ENCODE assay signal across 1 cellular context in the genomic region with DNA sequence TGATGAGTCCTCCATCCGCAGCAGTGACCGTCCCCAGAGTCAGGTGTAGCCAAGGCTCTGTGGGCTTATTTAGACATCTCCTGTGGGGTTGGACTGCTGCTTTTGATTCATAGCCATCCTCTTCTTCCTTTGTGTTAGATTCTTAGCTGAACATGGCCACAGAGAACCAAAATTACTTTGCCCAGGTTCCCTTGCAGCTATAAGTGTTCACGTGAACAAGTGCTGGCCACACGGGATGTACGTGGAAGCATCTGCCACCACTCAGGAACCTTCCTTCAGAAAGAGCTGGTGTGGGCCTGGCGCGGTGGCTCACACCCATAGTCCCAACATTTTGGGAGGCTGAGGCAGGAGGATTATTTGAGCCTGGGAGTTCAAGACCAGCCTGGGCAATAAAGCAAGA.
TF ChIP-seq lines count a peak whose summit lies in the region.

No MANE protein-coding gene starts in this region.

TF ChIP-seq in K562, 482 proteins besides CTCF, POLR2A, EP300 and RAD21 (continues in another document):
- TF ChIP-seq HDGF (IDR thresholded peaks at IDR 0.05) = no peak
- no peak for TF ChIP-seq ZFP1 (CRISPR knock-in tag; IDR thresholded peaks at IDR 0.05)
- TF ChIP-seq FOSL1 (tag; conservative IDR thresholded peaks at IDR 0.05) = no peak
- TF ChIP-seq ETS2 (tag; IDR thresholded peaks at IDR 0.05; ENCODE audit: borderline replicate concordance, poor library complexity, severe bottlenecking) = no peak
- no peak for TF ChIP-seq RBM25 (IDR thresholded peaks at IDR 0.05; ENCODE audit: low read depth, low read length, severe bottlenecking)
- TF ChIP-seq ETV5 (CRISPR knock-in tag; IDR thresholded peaks at IDR 0.05; ENCODE audit: low read depth) = no peak
- TF ChIP-seq, protein P1, sequence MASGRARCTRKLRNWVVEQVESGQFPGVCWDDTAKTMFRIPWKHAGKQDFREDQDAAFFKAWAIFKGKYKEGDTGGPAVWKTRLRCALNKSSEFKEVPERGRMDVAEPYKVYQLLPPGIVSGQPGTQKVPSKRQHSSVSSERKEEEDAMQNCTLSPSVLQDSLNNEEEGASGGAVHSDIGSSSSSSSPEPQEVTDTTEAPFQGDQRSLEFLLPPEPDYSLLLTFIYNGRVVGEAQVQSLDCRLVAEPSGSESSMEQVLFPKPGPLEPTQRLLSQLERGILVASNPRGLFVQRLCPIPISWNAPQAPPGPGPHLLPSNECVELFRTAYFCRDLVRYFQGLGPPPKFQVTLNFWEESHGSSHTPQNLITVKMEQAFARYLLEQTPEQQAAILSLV (tag; IDR thresholded peaks at IDR 0.05) = no peak
- TF ChIP-seq MIER1 (IDR thresholded peaks at IDR 0.05; ENCODE audit: low read depth) = no peak
- TF ChIP-seq ZNF253 (CRISPR knock-in tag; conservative IDR thresholded peaks at IDR 0.05) = no peak
- TF ChIP-seq, protein P2, sequence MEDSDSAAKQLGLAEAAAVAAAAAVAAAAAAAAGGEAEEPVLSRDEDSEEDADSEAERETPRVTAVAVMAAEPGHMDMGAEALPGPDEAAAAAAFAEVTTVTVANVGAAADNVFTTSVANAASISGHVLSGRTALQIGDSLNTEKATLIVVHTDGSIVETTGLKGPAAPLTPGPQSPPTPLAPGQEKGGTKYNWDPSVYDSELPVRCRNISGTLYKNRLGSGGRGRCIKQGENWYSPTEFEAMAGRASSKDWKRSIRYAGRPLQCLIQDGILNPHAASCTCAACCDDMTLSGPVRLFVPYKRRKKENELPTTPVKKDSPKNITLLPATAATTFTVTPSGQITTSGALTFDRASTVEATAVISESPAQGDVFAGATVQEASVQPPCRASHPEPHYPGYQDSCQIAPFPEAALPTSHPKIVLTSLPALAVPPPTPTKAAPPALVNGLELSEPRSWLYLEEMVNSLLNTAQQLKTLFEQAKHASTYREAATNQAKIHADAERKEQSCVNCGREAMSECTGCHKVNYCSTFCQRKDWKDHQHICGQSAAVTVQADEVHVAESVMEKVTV (CRISPR knock-in tag; IDR thresholded peaks at IDR 0.05) = no peak
- TF ChIP-seq SRF (CRISPR knock-in tag; IDR thresholded peaks at IDR 0.05) = no peak
- no peak for TF ChIP-seq U2AF1 (optimal IDR thresholded peaks at IDR 0.05; ENCODE audit: low read depth, low read length)
- no peak for TF ChIP-seq ZNF589 (CRISPR knock-in tag; IDR thresholded peaks at IDR 0.05; ENCODE audit: low read depth)
- no peak for TF ChIP-seq BCOR (IDR thresholded peaks at IDR 0.05)
- TF ChIP-seq TRIM28 (IDR thresholded peaks at IDR 0.05) = peak; percentile 95
- TF ChIP-seq NUFIP1 (IDR thresholded peaks at IDR 0.05; ENCODE audit: partially characterized antibody) = no peak
- no peak for TF ChIP-seq MBD2 (IDR thresholded peaks at IDR 0.05; ENCODE audit: borderline replicate concordance, low read depth)
- TF ChIP-seq, protein P3, sequence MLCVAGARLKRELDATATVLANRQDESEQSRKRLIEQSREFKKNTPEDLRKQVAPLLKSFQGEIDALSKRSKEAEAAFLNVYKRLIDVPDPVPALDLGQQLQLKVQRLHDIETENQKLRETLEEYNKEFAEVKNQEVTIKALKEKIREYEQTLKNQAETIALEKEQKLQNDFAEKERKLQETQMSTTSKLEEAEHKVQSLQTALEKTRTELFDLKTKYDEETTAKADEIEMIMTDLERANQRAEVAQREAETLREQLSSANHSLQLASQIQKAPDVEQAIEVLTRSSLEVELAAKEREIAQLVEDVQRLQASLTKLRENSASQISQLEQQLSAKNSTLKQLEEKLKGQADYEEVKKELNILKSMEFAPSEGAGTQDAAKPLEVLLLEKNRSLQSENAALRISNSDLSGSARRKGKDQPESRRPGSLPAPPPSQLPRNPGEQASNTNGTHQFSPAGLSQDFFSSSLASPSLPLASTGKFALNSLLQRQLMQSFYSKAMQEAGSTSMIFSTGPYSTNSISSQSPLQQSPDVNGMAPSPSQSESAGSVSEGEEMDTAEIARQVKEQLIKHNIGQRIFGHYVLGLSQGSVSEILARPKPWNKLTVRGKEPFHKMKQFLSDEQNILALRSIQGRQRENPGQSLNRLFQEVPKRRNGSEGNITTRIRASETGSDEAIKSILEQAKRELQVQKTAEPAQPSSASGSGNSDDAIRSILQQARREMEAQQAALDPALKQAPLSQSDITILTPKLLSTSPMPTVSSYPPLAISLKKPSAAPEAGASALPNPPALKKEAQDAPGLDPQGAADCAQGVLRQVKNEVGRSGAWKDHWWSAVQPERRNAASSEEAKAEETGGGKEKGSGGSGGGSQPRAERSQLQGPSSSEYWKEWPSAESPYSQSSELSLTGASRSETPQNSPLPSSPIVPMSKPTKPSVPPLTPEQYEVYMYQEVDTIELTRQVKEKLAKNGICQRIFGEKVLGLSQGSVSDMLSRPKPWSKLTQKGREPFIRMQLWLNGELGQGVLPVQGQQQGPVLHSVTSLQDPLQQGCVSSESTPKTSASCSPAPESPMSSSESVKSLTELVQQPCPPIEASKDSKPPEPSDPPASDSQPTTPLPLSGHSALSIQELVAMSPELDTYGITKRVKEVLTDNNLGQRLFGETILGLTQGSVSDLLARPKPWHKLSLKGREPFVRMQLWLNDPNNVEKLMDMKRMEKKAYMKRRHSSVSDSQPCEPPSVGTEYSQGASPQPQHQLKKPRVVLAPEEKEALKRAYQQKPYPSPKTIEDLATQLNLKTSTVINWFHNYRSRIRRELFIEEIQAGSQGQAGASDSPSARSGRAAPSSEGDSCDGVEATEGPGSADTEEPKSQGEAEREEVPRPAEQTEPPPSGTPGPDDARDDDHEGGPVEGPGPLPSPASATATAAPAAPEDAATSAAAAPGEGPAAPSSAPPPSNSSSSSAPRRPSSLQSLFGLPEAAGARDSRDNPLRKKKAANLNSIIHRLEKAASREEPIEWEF (CRISPR knock-in tag; IDR thresholded peaks at IDR 0.05) = no peak
- TF ChIP-seq SRSF7 (optimal IDR thresholded peaks at IDR 0.05; ENCODE audit: low read depth, low read length) = no peak
- TF ChIP-seq KDM1A (IDR thresholded peaks at IDR 0.05) = no peak
- TF ChIP-seq HLTF (IDR thresholded peaks at IDR 0.05) = no peak; the same call in 1 of the 2 replicates
- no peak for TF ChIP-seq ZNF766 (CRISPR knock-in tag; conservative IDR thresholded peaks at IDR 0.05)
- no peak for TF ChIP-seq HCFC1 (IDR thresholded peaks at IDR 0.05; ENCODE audit: low read depth, low read length)
- no peak for TF ChIP-seq NELFE (IDR thresholded peaks at IDR 0.05; ENCODE audit: insufficient read depth, insufficient read length)
- TF ChIP-seq, protein P4, sequence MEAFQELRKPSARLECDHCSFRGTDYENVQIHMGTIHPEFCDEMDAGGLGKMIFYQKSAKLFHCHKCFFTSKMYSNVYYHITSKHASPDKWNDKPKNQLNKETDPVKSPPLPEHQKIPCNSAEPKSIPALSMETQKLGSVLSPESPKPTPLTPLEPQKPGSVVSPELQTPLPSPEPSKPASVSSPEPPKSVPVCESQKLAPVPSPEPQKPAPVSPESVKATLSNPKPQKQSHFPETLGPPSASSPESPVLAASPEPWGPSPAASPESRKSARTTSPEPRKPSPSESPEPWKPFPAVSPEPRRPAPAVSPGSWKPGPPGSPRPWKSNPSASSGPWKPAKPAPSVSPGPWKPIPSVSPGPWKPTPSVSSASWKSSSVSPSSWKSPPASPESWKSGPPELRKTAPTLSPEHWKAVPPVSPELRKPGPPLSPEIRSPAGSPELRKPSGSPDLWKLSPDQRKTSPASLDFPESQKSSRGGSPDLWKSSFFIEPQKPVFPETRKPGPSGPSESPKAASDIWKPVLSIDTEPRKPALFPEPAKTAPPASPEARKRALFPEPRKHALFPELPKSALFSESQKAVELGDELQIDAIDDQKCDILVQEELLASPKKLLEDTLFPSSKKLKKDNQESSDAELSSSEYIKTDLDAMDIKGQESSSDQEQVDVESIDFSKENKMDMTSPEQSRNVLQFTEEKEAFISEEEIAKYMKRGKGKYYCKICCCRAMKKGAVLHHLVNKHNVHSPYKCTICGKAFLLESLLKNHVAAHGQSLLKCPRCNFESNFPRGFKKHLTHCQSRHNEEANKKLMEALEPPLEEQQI (IDR thresholded peaks at IDR 0.05) = peak; percentile 16; the same call in 1 of the 2 replicates
- peak; percentile 87; the same call in 1 of the 2 replicates for TF ChIP-seq CBX1 (IDR thresholded peaks at IDR 0.05; ENCODE audit: low read depth)
- TF ChIP-seq NFXL1 (CRISPR knock-in tag; IDR thresholded peaks at IDR 0.05) = no peak
- TF ChIP-seq CBX5 (IDR thresholded peaks at IDR 0.05; ENCODE audit: borderline replicate concordance, low read depth) = peak; percentile 73; the same call in 1 of the 2 replicates
- TF ChIP-seq, protein P5, sequence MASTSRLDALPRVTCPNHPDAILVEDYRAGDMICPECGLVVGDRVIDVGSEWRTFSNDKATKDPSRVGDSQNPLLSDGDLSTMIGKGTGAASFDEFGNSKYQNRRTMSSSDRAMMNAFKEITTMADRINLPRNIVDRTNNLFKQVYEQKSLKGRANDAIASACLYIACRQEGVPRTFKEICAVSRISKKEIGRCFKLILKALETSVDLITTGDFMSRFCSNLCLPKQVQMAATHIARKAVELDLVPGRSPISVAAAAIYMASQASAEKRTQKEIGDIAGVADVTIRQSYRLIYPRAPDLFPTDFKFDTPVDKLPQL (IDR thresholded peaks at IDR 0.05; ENCODE audit: extremely low read depth, insufficient read length) = no peak
- no peak for TF ChIP-seq ZNF212 (CRISPR knock-in tag; IDR thresholded peaks at IDR 0.05)
- no peak for TF ChIP-seq SIRT6 (IDR thresholded peaks at IDR 0.05; ENCODE audit: low read depth, low read length)
- peak; percentile 19; the same call in 1 of the 2 replicates for TF ChIP-seq POLR2G (IDR thresholded peaks at IDR 0.05; ENCODE audit: low read depth, low read length)
- TF ChIP-seq, protein P6, sequence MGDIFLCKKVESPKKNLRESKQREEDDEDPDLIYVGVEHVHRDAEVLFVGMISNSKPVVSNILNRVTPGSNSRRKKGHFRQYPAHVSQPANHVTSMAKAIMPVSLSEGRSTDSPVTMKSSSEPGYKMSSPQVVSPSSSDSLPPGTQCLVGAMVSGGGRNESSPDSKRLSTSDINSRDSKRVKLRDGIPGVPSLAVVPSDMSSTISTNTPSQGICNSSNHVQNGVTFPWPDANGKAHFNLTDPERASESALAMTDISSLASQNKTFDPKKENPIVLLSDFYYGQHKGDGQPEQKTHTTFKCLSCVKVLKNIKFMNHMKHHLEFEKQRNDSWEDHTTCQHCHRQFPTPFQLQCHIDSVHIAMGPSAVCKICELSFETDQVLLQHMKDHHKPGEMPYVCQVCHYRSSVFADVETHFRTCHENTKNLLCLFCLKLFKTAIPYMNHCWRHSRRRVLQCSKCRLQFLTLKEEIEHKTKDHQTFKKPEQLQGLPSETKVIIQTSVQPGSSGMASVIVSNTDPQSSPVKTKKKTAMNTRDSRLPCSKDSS (IDR thresholded peaks at IDR 0.05; ENCODE audit: low read depth, partially characterized antibody) = peak; percentile 55
- no peak for TF ChIP-seq ELF2 (CRISPR knock-in tag; IDR thresholded peaks at IDR 0.05)
- TF ChIP-seq, protein P7, sequence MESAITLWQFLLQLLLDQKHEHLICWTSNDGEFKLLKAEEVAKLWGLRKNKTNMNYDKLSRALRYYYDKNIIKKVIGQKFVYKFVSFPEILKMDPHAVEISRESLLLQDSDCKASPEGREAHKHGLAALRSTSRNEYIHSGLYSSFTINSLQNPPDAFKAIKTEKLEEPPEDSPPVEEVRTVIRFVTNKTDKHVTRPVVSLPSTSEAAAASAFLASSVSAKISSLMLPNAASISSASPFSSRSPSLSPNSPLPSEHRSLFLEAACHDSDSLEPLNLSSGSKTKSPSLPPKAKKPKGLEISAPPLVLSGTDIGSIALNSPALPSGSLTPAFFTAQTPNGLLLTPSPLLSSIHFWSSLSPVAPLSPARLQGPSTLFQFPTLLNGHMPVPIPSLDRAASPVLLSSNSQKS (CRISPR knock-in tag; IDR thresholded peaks at IDR 0.05) = no peak
- TF ChIP-seq PHB2 (IDR thresholded peaks at IDR 0.05; ENCODE audit: low read depth) = no peak
- TF ChIP-seq MYC (IDR thresholded peaks at IDR 0.05; ENCODE audit: low read depth, low read length) = no peak
- no peak for TF ChIP-seq MYC (CRISPR knock-in tag; IDR thresholded peaks at IDR 0.05; ENCODE audit: borderline replicate concordance, low read depth)
- no peak for TF ChIP-seq PHF8 (IDR thresholded peaks at IDR 0.05; ENCODE audit: borderline replicate concordance, low read length)
- no peak for TF ChIP-seq ZNF431 (CRISPR knock-in tag; IDR thresholded peaks at IDR 0.05)
- TF ChIP-seq, protein P8, sequence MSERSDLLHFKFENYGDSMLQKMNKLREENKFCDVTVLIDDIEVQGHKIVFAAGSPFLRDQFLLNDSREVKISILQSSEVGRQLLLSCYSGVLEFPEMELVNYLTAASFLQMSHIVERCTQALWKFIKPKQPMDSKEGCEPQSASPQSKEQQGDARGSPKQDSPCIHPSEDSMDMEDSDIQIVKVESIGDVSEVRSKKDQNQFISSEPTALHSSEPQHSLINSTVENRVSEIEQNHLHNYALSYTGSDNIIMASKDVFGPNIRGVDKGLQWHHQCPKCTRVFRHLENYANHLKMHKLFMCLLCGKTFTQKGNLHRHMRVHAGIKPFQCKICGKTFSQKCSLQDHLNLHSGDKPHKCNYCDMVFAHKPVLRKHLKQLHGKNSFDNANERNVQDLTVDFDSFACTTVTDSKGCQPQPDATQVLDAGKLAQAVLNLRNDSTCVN (CRISPR knock-in tag; IDR thresholded peaks at IDR 0.05) = no peak
- TF ChIP-seq, protein P9, sequence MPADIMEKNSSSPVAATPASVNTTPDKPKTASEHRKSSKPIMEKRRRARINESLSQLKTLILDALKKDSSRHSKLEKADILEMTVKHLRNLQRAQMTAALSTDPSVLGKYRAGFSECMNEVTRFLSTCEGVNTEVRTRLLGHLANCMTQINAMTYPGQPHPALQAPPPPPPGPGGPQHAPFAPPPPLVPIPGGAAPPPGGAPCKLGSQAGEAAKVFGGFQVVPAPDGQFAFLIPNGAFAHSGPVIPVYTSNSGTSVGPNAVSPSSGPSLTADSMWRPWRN (IDR thresholded peaks at IDR 0.05; ENCODE audit: low read depth) = no peak
- TF ChIP-seq ZNF24 (IDR thresholded peaks at IDR 0.05) = peak; percentile 45; the same call in 1 of the 2 replicates
- no peak for TF ChIP-seq MTA1 (IDR thresholded peaks at IDR 0.05; ENCODE audit: borderline replicate concordance)
- no peak for TF ChIP-seq KLF1 (tag; IDR thresholded peaks at IDR 0.05)
- no peak for TF ChIP-seq TCF3 (CRISPR knock-in tag; IDR thresholded peaks at IDR 0.05)
- no peak for TF ChIP-seq PHTF2 (CRISPR knock-in tag; IDR thresholded peaks at IDR 0.05)
- TF ChIP-seq, protein P10, sequence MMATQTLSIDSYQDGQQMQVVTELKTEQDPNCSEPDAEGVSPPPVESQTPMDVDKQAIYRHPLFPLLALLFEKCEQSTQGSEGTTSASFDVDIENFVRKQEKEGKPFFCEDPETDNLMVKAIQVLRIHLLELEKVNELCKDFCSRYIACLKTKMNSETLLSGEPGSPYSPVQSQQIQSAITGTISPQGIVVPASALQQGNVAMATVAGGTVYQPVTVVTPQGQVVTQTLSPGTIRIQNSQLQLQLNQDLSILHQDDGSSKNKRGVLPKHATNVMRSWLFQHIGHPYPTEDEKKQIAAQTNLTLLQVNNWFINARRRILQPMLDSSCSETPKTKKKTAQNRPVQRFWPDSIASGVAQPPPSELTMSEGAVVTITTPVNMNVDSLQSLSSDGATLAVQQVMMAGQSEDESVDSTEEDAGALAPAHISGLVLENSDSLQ (IDR thresholded peaks at IDR 0.05) = no peak
- peak; percentile 26 to 97 for TF ChIP-seq CBX3 (IDR thresholded peaks at IDR 0.05; ENCODE audit: borderline replicate concordance in 1 of 2, low read length in 2 of 2)
- no peak for TF ChIP-seq HNRNPH1 (optimal IDR thresholded peaks at IDR 0.05; ENCODE audit: low read depth, low read length)
- no peak for TF ChIP-seq U2AF2 (optimal IDR thresholded peaks at IDR 0.05; ENCODE audit: low read depth, low read length)
